In the genomic region with DNA sequence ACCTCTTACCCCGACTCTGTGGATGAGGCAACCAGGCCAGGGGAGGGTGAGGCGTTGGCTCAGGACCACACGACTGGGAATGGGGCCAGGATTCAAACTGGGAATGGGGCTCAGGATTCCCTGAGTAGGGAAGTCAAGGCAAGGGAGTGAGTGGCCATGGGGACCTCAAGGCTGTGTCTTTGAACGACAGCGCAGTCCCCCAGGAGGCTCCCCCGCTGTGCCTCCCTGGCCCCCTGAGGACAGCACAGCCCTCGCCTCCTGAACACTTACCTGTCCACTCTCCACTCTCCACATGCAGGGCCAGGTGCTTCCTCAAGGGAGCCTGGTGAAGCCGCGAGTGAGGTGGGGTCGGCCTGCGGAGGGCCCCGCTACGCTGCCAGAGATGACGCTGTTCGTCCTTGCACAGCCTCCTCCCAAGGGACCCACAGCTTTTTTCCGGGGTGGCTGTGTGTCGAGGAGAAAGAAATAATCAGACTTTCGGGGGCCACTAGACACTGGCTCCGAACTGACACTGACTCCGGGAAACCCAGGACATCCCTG, we compare ENCODE assay signal across 26 cellular contexts.
"Had no signal": no experiment of that assay in that cellular context is flagged by ENCODE, and none has a peak within 500 bp of the region (broad histone marks: within the 10 kb centered on the region; RNA-seq: fewer than 3 reads in every experiment).

No MANE protein-coding gene starts in this region.

- ATAC-seq: activated CD4-positive, alpha-beta T cell treated with anti-CD3 and anti-CD28 coated beads for 36 hours; activated CD8-positive, alpha-beta memory T cell treated with anti-CD3 and anti-CD28 coated beads, Interleukin-2, amount 10 ng/mL, durations not matched to agents 7 days and 5 days; activated CD8-positive, alpha-beta T cell treated with anti-CD3 and anti-CD28 coated beads, Interleukin-2, amount 10 ng/mL, durations not matched to agents 7 days and 5 days; activated naive CD4-positive, alpha-beta T cell treated with anti-CD3 and anti-CD28 coated beads, Interleukin-2, amount 50 U/mL, for 72 hours; effector memory CD8-positive, alpha-beta T cell; foreskin keratinocyte; left lobe of liver; lower lobe of right lung; naive thymus-derived CD8-positive, alpha-beta T cell; right lobe of liver; upper lobe of right lung had no signal

- H3K4me3 ChIP-seq: cardiac muscle cell, heart left ventricle, lower lobe of right lung, right lobe of liver, suprapubic skin, tibial artery, upper lobe of right lung had no signal

- DNase-seq: activated CD4-positive, alpha-beta T cell treated with anti-CD3 and anti-CD28 coated beads for 36 hours; activated CD4-positive, CD25-positive, alpha-beta regulatory T cell; activated CD8-positive, alpha-beta memory T cell treated with anti-CD3 and anti-CD28 coated beads, Interleukin-2, amount 10 ng/mL, durations not matched to agents 7 days and 5 days; activated CD8-positive, alpha-beta T cell treated with anti-CD3 and anti-CD28 coated beads, Interleukin-2, amount 10 ng/mL, durations not matched to agents 7 days and 5 days; activated T-cell treated with anti-CD3 and anti-CD28 coated beads, Interleukin-2, amount 50 U/mL, for 48 hours; cerebellar nuclear complex; cortex of kidney; effector memory CD8-positive, alpha-beta T cell; foreskin keratinocyte; hypothalamus; immature natural killer cell; lower lobe of right lung; mesenchymal stem cell; naive thymus-derived CD8-positive, alpha-beta T cell; right lobe of liver; small intestine; stimulated activated CD4-positive, alpha-beta T cell treated with anti-CD3 and anti-CD28 coated beads, Interleukin-1b, Interleukin-23, amount 100 ng/mL, for 48 hours; stimulated activated naive CD4-positive, alpha-beta T cell; tibial artery; upper lobe of right lung had no signal

- H3K9me3 ChIP-seq: heart left ventricle, lower lobe of right lung, right lobe of liver, suprapubic skin, tibial artery, upper lobe of right lung had no signal

- H3K36me3 ChIP-seq: cardiac muscle cell, heart left ventricle, lower lobe of right lung, right lobe of liver, suprapubic skin, tibial artery, upper lobe of right lung had no signal

- FAIRE-seq: endothelial cell of umbilical vein, small intestine had no signal

- H3K27ac ChIP-seq: cardiac muscle cell, foreskin keratinocyte, right lobe of liver, suprapubic skin, tibial artery, upper lobe of right lung had no signal

- H3K27me3 ChIP-seq: right lobe of liver had no signal

- H3K4me1 ChIP-seq: foreskin keratinocyte, right lobe of liver had no signal
